In genomic region chr5:181052928-181053759, GRCh38 we compare ENCODE assay signal across 8 cellular contexts. TPM values are rescaled to one million over a fixed set of nuclear protein-coding genes. Genes with fewer than 3 reads are reported as not detected.
DNase-seq lines count a peak whose midpoint lies in the region; TF ChIP-seq lines count a peak whose summit lies in the region.

No MANE protein-coding gene starts in this region.

- H3K27me3 ChIP-seq in BLaER1 treated with 17β-estradiol and CSF1 and Interleukin-3, amounts not matched to agents 10 nM and 100 nM, result no peaks in the 10 kb centered on the region
- peaks cover 26% of the 10 kb centered on the region for H3K27me3 ChIP-seq in layer of hippocampus (ENCODE audit: control insufficient read depth, insufficient read depth, low read length)

- DNase-seq in HPDE6-E6E7 (ENCODE audit: extremely low spot score) (peak; percentile 19), astrocyte of the spinal cord (ENCODE audit: low read depth, low spot score) (no peak), AML-193 (lab: John Stamatoyannopoulos, UW) (no peak), NCI-H524 treated with DMSO at 0.1 percent for 48 hours (lab: John Stamatoyannopoulos, UW) (no peak)
- no peak for DNase-seq in activated CD4-positive, CD25-positive, alpha-beta regulatory T cell (lab: John Stamatoyannopoulos, UW)

- H3K36me3 ChIP-seq in BLaER1 treated with 17β-estradiol and CSF1 and Interleukin-3, amounts not matched to agents 10 nM and 100 nM, result peaks cover 0 to 16% (median 4%) of the 10 kb centered on the region in 11 experiments; a peak in 11 of 22 replicates

- in situ Hi-C loops in astrocyte of the spinal cord (cut with HindIII; ENCODE audit: low sequenced_read_pairs), result no loop called here

- no peaks in the 10 kb centered on the region for H3K9me3 ChIP-seq in BLaER1 treated with 17β-estradiol and CSF1 and Interleukin-3, amounts not matched to agents 10 nM and 100 nM (replicated peaks in 1 of 11)

- H4K20me1 ChIP-seq in BLaER1 treated with 17β-estradiol and CSF1 and Interleukin-3, amounts not matched to agents 10 nM and 100 nM, result peaks cover 0 to 13% (median 6%) of the 10 kb centered on the region in 11 experiments; a peak in 4 of 22 replicates

- peak overlapping the region; percentile 76 to 88 (median 84) for H3K9ac ChIP-seq in BLaER1 treated with 17β-estradiol and CSF1 and Interleukin-3, amounts not matched to agents 10 nM and 100 nM

- peak overlapping the region; percentile 73 to 89 (median 82) for H3K4me3 ChIP-seq in BLaER1 treated with 17β-estradiol and CSF1 and Interleukin-3, amounts not matched to agents 10 nM and 100 nM
- H3K4me3 ChIP-seq in astrocyte of the spinal cord (ENCODE audit: low read depth, low read length), result peak overlapping the region; percentile 24

- no peak for TF ChIP-seq CTCF in astrocyte of the spinal cord (IDR thresholded peaks at IDR 0.05; ENCODE audit: low read depth, low read length)

- peak overlapping the region; percentile 13 to 90 (median 83); a peak in 20 of 22 replicates for H3K27ac ChIP-seq in BLaER1 treated with 17β-estradiol and CSF1 and Interleukin-3, amounts not matched to agents 10 nM and 100 nM
- H3K27ac ChIP-seq in layer of hippocampus (ENCODE audit: low read depth, low read length), result peak overlapping the region; percentile 30
- peak overlapping the region; percentile 50 for H3K27ac ChIP-seq in temporal lobe (ENCODE audit: low read depth, low read length)

- peaks cover 66 to 83% (median 72%) of the 10 kb centered on the region in 10 experiments for H3K4me1 ChIP-seq in BLaER1 treated with 17β-estradiol and CSF1 and Interleukin-3, amounts not matched to agents 10 nM and 100 nM

- H3K4me2 ChIP-seq in BLaER1 treated with 17β-estradiol and CSF1 and Interleukin-3, amounts not matched to agents 10 nM and 100 nM, result peak overlapping the region; percentile 92 to 99 (median 96)

RNA-seq across cellular contexts. Expression of gene BTNL9, which starts 13.1 kb away (rescaled TPM):
- 2.2 TPM for total RNA-seq in temporal lobe

Comparison
In these comparisons a context has a peak if more than half of its experiments do, and no peak if none do; other contexts are left out.
1. H3K27ac ChIP-seq: peak in every context shown above with its lines; median percentile 83 in BLaER1 treated with 17β-estradiol and CSF1 and Interleukin-3, amounts not matched to agents 10 nM and 100 nM; 50 in temporal lobe; 30 in layer of hippocampus.